In the genomic region with DNA sequence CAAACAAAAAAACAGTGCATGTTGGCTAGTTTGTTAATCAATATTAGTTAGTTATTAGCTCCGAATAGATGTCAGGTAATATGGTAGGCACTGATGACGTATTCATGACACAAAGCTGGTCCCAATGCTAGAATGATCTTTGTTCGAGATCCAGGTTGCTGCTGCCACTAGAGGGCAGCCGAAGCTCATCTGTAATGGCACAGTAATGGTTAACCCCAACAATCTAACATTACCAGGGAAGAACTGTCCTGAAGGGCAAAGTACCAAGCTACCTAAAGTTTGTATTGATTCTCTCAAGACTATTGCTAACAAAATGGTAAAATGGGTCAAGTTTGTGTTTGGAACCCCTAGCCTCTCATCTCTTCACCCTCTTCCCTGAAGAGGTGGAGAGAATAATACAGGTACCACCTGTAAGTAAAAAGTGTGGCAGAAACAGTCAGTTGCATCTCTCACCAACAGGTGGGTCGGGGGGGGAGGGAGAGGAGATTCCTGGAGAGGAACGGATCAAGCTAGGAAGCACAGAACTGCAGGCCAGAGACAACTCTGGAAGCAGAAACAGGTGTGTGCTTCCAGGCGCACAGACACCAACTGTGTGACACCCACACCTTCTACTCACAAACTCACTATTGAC, we compare ENCODE assay signal across 8 cellular contexts. TPM values are rescaled to one million over a fixed set of nuclear protein-coding genes. Genes with fewer than 3 reads are reported as not detected.
DNase-seq lines count a peak whose midpoint lies in the region; ATAC-seq, FAIRE-seq and TF ChIP-seq lines count a peak whose summit lies in the region.
"Not testable (repeated sequence)": the region's sequence is repeated elsewhere in the genome, so short reads cannot be mapped to it uniquely, and the experiment has no call there.

No MANE protein-coding gene starts in this region.

- not testable (repeated sequence) for H3K27me3 ChIP-seq in gastroesophageal sphincter

- in situ Hi-C loops in astrocyte of the spinal cord (cut with HindIII; ENCODE audit: low sequenced_read_pairs): not testable (repeated sequence)

- 0 to 5% methylated on average over 1 to 4 of the region's 7 CpGs for WGBS in gastroesophageal sphincter (ENCODE audit: low coverage in 1 of 2), 2 donors

- TF ChIP-seq CTCF in astrocyte of the spinal cord (IDR thresholded peaks at IDR 0.05; ENCODE audit: low read depth, low read length) (peak; percentile 33), gastroesophageal sphincter (IDR thresholded peaks at IDR 0.05) (peak in 2 of 4 experiments; percentile 9 to 47)

- not testable (repeated sequence) for H3K4me1 ChIP-seq in gastroesophageal sphincter

- H3K4me3 ChIP-seq in astrocyte of the spinal cord (ENCODE audit: low read depth, low read length); gastroesophageal sphincter: not testable (repeated sequence)

- not testable (repeated sequence) for H3K9me3 ChIP-seq in gastroesophageal sphincter

- not testable (repeated sequence) for H3K4me1 Mint-ChIP-seq in natural killer cell treated with Interleukin-12 subunit alpha and Interleukin-12 subunit beta and Interleukin-15 and Interleukin-18, amount 100 ng/mL, for 72 hours (ENCODE audit: low read depth in 2 of 2)

- peak; percentile 45 for DNase-seq in NCI-H69 (lab: John Stamatoyannopoulos, UW)
- not testable (repeated sequence) for DNase-seq in astrocyte of the spinal cord (ENCODE audit: low read depth, low spot score); natural killer cell treated with Interleukin-12 subunit alpha and Interleukin-12 subunit beta and Interleukin-15 and Interleukin-18, amount 100 ng/mL, for 72 hours (ENCODE audit: low spot score)

- H3K27ac Mint-ChIP-seq in natural killer cell treated with Interleukin-12 subunit alpha and Interleukin-12 subunit beta and Interleukin-15 and Interleukin-18, amount 100 ng/mL, for 72 hours: not testable (repeated sequence)

- H3K36me3 ChIP-seq in gastroesophageal sphincter: not testable (repeated sequence)

- H3K27me3 Mint-ChIP-seq in natural killer cell treated with Interleukin-12 subunit alpha and Interleukin-12 subunit beta and Interleukin-15 and Interleukin-18, amount 100 ng/mL, for 72 hours: not testable (repeated sequence)

- TF ChIP-seq EP300 in gastroesophageal sphincter (IDR thresholded peaks at IDR 0.05): not testable (repeated sequence)

- TF ChIP-seq POLR2A in gastroesophageal sphincter (IDR thresholded peaks at IDR 0.05): not testable (repeated sequence)

- ATAC-seq in GM18517 (IDR thresholded peaks at IDR 0.05; ENCODE audit: unreplicated experiment): peak; percentile 88
- ATAC-seq in GM21717 (IDR thresholded peaks at IDR 0.05; ENCODE audit: unreplicated experiment): peak; percentile 85
- peak; percentile 74 for ATAC-seq in HG03097 (IDR thresholded peaks at IDR 0.05; ENCODE audit: low FRiP score, unreplicated experiment)
- peak; percentile 78 for ATAC-seq in gastroesophageal sphincter
- ATAC-seq in natural killer cell treated with Interleukin-12 subunit alpha and Interleukin-12 subunit beta and Interleukin-15 and Interleukin-18, amount 100 ng/mL, for 72 hours: peak; percentile 64 to 72

- not testable (repeated sequence) for H3K4me3 Mint-ChIP-seq in natural killer cell treated with Interleukin-12 subunit alpha and Interleukin-12 subunit beta and Interleukin-15 and Interleukin-18, amount 100 ng/mL, for 72 hours

- not testable (repeated sequence) for H3K9me3 Mint-ChIP-seq in natural killer cell treated with Interleukin-12 subunit alpha and Interleukin-12 subunit beta and Interleukin-15 and Interleukin-18, amount 100 ng/mL, for 72 hours

- not testable (repeated sequence) for H3K27ac ChIP-seq in gastroesophageal sphincter

- not testable (repeated sequence) for H3K36me3 Mint-ChIP-seq in natural killer cell treated with Interleukin-12 subunit alpha and Interleukin-12 subunit beta and Interleukin-15 and Interleukin-18, amount 100 ng/mL, for 72 hours

- FAIRE-seq in A204.1 (lab: Jason Lieb, UNC): peak; percentile 27

RNA-seq across cellular contexts. Expression of gene POMZP3, which starts 10.1 kb away (rescaled TPM):
- 1 to 10 TPM; 3.5 to 8.6 (median 7.2) TPM for total RNA-seq in gastroesophageal sphincter
- total RNA-seq in natural killer cell treated with Interleukin-12 subunit alpha and Interleukin-12 subunit beta and Interleukin-15 and Interleukin-18, amount 100 ng/mL, for 72 hours: 10 to 100 TPM; 12.9 to 14.9 TPM
